ENCODE assay signal across 1 cellular context in genomic region chr17:30824356-30825145, GRCh38.
TF ChIP-seq lines count a peak whose summit lies in the region.

Gene CRLF3 (minus strand): TSS chr17:30824692. CDS start chr17:30824651, 41 bp downstream.

TF ChIP-seq in HepG2, 621 proteins besides CTCF, POLR2A, EP300 and RAD21 (continued from another document):
- TF ChIP-seq CENPBD1 (CRISPR knock-in tag; IDR thresholded peaks at IDR 0.05; ENCODE audit: borderline replicate concordance, low read depth) (no peak), PRDM10 (CRISPR knock-in tag; IDR thresholded peaks at IDR 0.05; ENCODE audit: low read depth) (no peak), MTA3 (CRISPR knock-in tag; IDR thresholded peaks at IDR 0.05) (no peak), ZIK1 (CRISPR knock-in tag; IDR thresholded peaks at IDR 0.05; ENCODE audit: borderline replicate concordance, low read depth) (peak; percentile 23; the same call in 1 of the 2 replicates), RFXANK (CRISPR knock-in tag; IDR thresholded peaks at IDR 0.05) (no peak), MED1 (CRISPR knock-in tag; IDR thresholded peaks at IDR 0.05) (0 out of 2 replicates have a peak, but pooled peaks have one; percentile 12), ZNF549 (CRISPR knock-in tag; IDR thresholded peaks at IDR 0.05) (no peak), ZNF652 (CRISPR knock-in tag; IDR thresholded peaks at IDR 0.05; ENCODE audit: borderline replicate concordance, low read depth) (no peak), NFE2L1 (CRISPR knock-in tag; IDR thresholded peaks at IDR 0.05; ENCODE audit: borderline replicate concordance) (no peak), ZNF33B (CRISPR knock-in tag; IDR thresholded peaks at IDR 0.05) (no peak), NAIF1 (CRISPR knock-in tag; IDR thresholded peaks at IDR 0.05; ENCODE audit: borderline replicate concordance) (no peak), ZNF367 (CRISPR knock-in tag; IDR thresholded peaks at IDR 0.05; ENCODE audit: borderline replicate concordance) (no peak), ZNF597 (CRISPR knock-in tag; IDR thresholded peaks at IDR 0.05) (no peak), ZKSCAN5 (CRISPR knock-in tag; IDR thresholded peaks at IDR 0.05) (no peak), THYN1 (CRISPR knock-in tag; IDR thresholded peaks at IDR 0.05; ENCODE audit: borderline replicate concordance, low read depth) (no peak), ZNF740 (CRISPR knock-in tag; IDR thresholded peaks at IDR 0.05) (no peak), CSRNP1 (CRISPR knock-in tag; IDR thresholded peaks at IDR 0.05) (no peak), ZNF704 (CRISPR knock-in tag; IDR thresholded peaks at IDR 0.05; ENCODE audit: borderline replicate concordance) (no peak), MEF2D (CRISPR knock-in tag; IDR thresholded peaks at IDR 0.05) (no peak), ATRX (CRISPR knock-in tag; IDR thresholded peaks at IDR 0.05; ENCODE audit: borderline replicate concordance) (no peak), HES4 (CRISPR knock-in tag; IDR thresholded peaks at IDR 0.05; ENCODE audit: borderline replicate concordance) (peak; percentile 74; the same call in 1 of the 2 replicates)
